ENCODE assay signal across 8 cellular contexts in genomic region chr9:131530930-131531832, GRCh38. TPM values are rescaled to one million over a fixed set of nuclear protein-coding genes. Genes with fewer than 3 reads are reported as not detected.
DNase-seq lines count a peak whose midpoint lies in the region; ATAC-seq and TF ChIP-seq lines count a peak whose summit lies in the region.

TSS of gene UCK1 (minus strand) at chr9:131531263. CDS start at chr9:131531174, 89 bp downstream.

- no peak for TF ChIP-seq CTCF in CD4-positive, alpha-beta T cell (IDR thresholded peaks at IDR 0.05)

- CTCF ChIA-PET in CD4-positive, alpha-beta T cell (lab: Charles Lee): no interaction called here

- H3K27ac Mint-ChIP-seq in CD4-positive, alpha-beta T cell: no peak within 1 kb of the TSS
- peak within 1 kb of the TSS; percentile 54 to 65 for H3K27ac Mint-ChIP-seq in effector memory CD8-positive, alpha-beta T cell
- H3K27ac Mint-ChIP-seq in memory B cell: no peak within 1 kb of the TSS

- peaks cover 19% of the 10 kb centered on the region for H3K36me3 Mint-ChIP-seq in CD4-positive, alpha-beta T cell (ENCODE audit: low read depth)
- peaks cover 20% of the 10 kb centered on the region for H3K36me3 Mint-ChIP-seq in effector memory CD8-positive, alpha-beta T cell (ENCODE audit: insufficient read depth)
- peaks cover 8% of the 10 kb centered on the region for H3K36me3 Mint-ChIP-seq in memory B cell

- peak; percentile 57 to 74 (median 68) for DNase-seq in CD4-positive, alpha-beta T cell
- DNase-seq in HK-2 (ENCODE audit: unreplicated experiment): peak; percentile 82
- DNase-seq in NOMO-1 (lab: John Stamatoyannopoulos, UW; ENCODE audit: unreplicated experiment in 2 of 2): peak; percentile 61 to 68
- peak; percentile 45 to 51 for DNase-seq in activated CD8-positive, alpha-beta memory T cell treated with anti-CD3 and anti-CD28 coated beads for 4 hours (ENCODE audit: low read depth in 2 of 2)
- peak; percentile 52 to 59 (median 57) for DNase-seq in effector memory CD8-positive, alpha-beta T cell
- peak; percentile 56 to 69 for DNase-seq in memory B cell (ENCODE audit: low spot score in 2 of 2)
- peak; percentile 58 for DNase-seq in stimulated activated CD8-positive, alpha-beta memory T cell treated with anti-CD3 and anti-CD28 coated beads, Interleukin-12 subunit alpha, Interleukin-12 subunit beta, amount 100 ng/mL, for 1 hour (ENCODE audit: low read depth)

- peak within 1 kb of the TSS; percentile 13 for H3K27ac ChIP-seq in CD4-positive, alpha-beta T cell (ENCODE audit: low read depth, low read length)

- H3K4me1 Mint-ChIP-seq in CD4-positive, alpha-beta T cell (ENCODE audit: low read depth): peaks cover 42% of the 10 kb centered on the region
- H3K4me1 Mint-ChIP-seq in effector memory CD8-positive, alpha-beta T cell (ENCODE audit: low read depth in 2 of 2): peaks cover 6 to 16% of the 10 kb centered on the region in 2 donors
- peaks cover 12% of the 10 kb centered on the region for H3K4me1 Mint-ChIP-seq in memory B cell

- H3K4me3 Mint-ChIP-seq in CD4-positive, alpha-beta T cell: peak within 1 kb of the TSS; percentile 85
- peak within 1 kb of the TSS; percentile 65 to 74 for H3K4me3 Mint-ChIP-seq in effector memory CD8-positive, alpha-beta T cell
- peak within 1 kb of the TSS; percentile 79 for H3K4me3 Mint-ChIP-seq in memory B cell

- POLR2A ChIA-PET in CD4-positive, alpha-beta T cell (lab: Charles Lee): interaction anchor here (0.6 to 1.0 kb wide), 3 partner anchors 8 to 54 kb away, joined by 3 to 4 read pairs (median 4); no protein-coding TSS in a partner anchor

- no peaks in the 10 kb centered on the region for H3K9me3 ChIP-seq in CD4-positive, alpha-beta T cell (ENCODE audit: control insufficient read depth, low read length)

- no peaks in the 10 kb centered on the region for H3K27me3 Mint-ChIP-seq in CD4-positive, alpha-beta T cell
- H3K27me3 Mint-ChIP-seq in effector memory CD8-positive, alpha-beta T cell: no peaks in the 10 kb centered on the region
- no peaks in the 10 kb centered on the region for H3K27me3 Mint-ChIP-seq in memory B cell

- ATAC-seq in CD4-positive, alpha-beta T cell (ENCODE audit: poor library complexity): peak; percentile 91
- ATAC-seq in GM19397 (IDR thresholded peaks at IDR 0.05; ENCODE audit: unreplicated experiment): peak; percentile 86
- ATAC-seq in effector memory CD8-positive, alpha-beta T cell (replicated peaks): peak; percentile 97
- ATAC-seq in memory B cell (ENCODE audit: low read depth): peak; percentile 97

- intact Hi-C loops in CD4-positive, alpha-beta T cell (cut with DNase I, micrococcal nuclease): loop anchor here in 1 of 2 experiments (1.0 to 10.0 kb wide), 4 partner anchors 28 to 554 kb away; partner anchors contain the start of gene NUP214

- no peaks in the 10 kb centered on the region for H3K9me3 Mint-ChIP-seq in CD4-positive, alpha-beta T cell
- H3K9me3 Mint-ChIP-seq in effector memory CD8-positive, alpha-beta T cell: no peaks in the 10 kb centered on the region
- no peaks in the 10 kb centered on the region for H3K9me3 Mint-ChIP-seq in memory B cell

- H3K27me3 ChIP-seq in CD4-positive, alpha-beta T cell (ENCODE audit: control insufficient read depth, insufficient read depth, low read length): no peaks in the 10 kb centered on the region

RNA-seq across cellular contexts. Expression of gene UCK1, which starts in this region (rescaled TPM):
- 10 to 100 TPM; 22.1 to 22.5 TPM for total RNA-seq in CD4-positive, alpha-beta T cell

Comparison
In these comparisons a context has a peak if more than half of its experiments do, and no peak if none do; other contexts are left out.
1. Peak in every context shown above with its lines: DNase-seq, ATAC-seq and H3K27ac ChIP-seq.
2. H3K27ac Mint-ChIP-seq: peak in effector memory CD8-positive, alpha-beta T cell (2 of 2); none in CD4-positive, alpha-beta T cell (single experiment) and memory B cell (single experiment).